1 cellular context compared by ENCODE assay signal in the genomic region with DNA sequence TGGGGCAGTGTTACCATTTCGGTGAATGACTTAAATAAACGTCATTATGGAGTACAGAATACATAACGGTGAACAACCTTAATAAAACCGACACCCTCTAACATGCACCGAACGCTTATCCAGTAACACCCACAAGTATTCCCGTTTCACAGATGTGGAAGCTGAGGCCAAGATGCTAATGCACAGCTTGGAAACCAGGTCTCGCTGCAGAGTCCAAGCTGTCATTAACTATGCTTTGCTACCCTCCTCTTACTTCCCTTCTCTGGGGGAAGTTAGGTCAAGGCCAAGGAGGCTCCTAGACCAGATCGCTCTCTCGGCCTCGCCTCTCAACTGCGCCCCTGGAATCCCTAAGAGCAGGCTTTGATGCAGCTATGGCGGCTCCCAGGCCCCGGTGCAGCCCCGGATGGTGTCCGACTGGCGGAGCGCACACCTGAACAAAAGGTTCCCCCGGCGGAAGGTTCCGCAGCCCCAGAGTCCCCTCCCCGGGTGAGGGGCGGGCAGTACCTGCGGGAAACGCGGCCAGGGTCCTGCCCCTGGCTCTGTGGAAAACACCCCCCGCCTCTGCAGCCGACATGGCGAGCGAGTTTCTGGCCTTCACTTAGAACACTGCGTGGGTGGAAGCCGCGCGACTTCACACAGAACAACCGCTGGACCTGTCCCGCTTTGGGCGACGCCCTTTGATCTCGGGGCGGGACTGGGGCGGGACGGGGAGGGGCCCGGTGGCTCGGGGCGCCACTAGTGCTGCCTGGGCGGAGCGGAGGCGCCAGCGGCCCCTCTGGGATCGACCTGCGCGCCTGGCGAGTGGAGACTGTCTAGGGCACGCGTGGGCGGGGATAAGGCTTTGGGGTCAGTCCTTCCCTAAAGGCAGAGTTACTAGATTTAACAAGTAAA.
TF ChIP-seq lines count a peak whose summit lies in the region.

A gene with protein sequence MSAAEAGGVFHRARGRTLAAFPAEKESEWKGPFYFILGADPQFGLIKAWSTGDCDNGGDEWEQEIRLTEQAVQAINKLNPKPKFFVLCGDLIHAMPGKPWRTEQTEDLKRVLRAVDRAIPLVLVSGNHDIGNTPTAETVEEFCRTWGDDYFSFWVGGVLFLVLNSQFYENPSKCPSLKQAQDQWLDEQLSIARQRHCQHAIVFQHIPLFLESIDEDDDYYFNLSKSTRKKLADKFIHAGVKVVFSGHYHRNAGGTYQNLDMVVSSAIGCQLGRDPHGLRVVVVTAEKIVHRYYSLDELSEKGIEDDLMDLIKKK (minus strand): TSS at position 685 of the 891 bp plus-strand sequence. CDS start 111 bp downstream, at position 574.

TF ChIP-seq in K562, 482 proteins besides CTCF, POLR2A, EP300 and RAD21 (continued from another document and continues in another):
- TF ChIP-seq, protein P1, sequence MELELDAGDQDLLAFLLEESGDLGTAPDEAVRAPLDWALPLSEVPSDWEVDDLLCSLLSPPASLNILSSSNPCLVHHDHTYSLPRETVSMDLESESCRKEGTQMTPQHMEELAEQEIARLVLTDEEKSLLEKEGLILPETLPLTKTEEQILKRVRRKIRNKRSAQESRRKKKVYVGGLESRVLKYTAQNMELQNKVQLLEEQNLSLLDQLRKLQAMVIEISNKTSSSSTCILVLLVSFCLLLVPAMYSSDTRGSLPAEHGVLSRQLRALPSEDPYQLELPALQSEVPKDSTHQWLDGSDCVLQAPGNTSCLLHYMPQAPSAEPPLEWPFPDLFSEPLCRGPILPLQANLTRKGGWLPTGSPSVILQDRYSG (tag; conservative IDR thresholded peaks at IDR 0.05; ENCODE audit: low read depth): no peak
- TF ChIP-seq FOXK1 (CRISPR knock-in tag; IDR thresholded peaks at IDR 0.05; ENCODE audit: borderline replicate concordance) (no peak), ZNF507 (tag; conservative IDR thresholded peaks at IDR 0.05) (no peak), PHF20 (IDR thresholded peaks at IDR 0.05; ENCODE audit: partially characterized antibody) (peak; percentile 96), TBL1XR1 (IDR thresholded peaks at IDR 0.05; ENCODE audit: low read length in 2 of 2) (peak; percentile 39 to 84; a peak in 2 of 4 replicates), ZFX (CRISPR knock-in tag; IDR thresholded peaks at IDR 0.05) (peak; percentile 92), POU5F1 (IDR thresholded peaks at IDR 0.05; ENCODE audit: borderline replicate concordance, low read depth, low read length, partially characterized antibody) (no peak), SRSF3 (IDR thresholded peaks at IDR 0.05; ENCODE audit: insufficient read depth, low read length) (no peak), GTF2A2 (tag; IDR thresholded peaks at IDR 0.05) (peak; percentile 84), SMARCA5 (IDR thresholded peaks at IDR 0.05) (peak; percentile 99), DDX20 (tag; IDR thresholded peaks at IDR 0.05; ENCODE audit: low read depth) (no peak), SMAD3 (CRISPR knock-in tag; conservative IDR thresholded peaks at IDR 0.05) (no peak), OTX1 (CRISPR knock-in tag; IDR thresholded peaks at IDR 0.05) (no peak), KLF6 (CRISPR knock-in tag; IDR thresholded peaks at IDR 0.05; ENCODE audit: borderline replicate concordance) (no peak; the same call in 1 of the 2 replicates)
- TF ChIP-seq, protein P2, sequence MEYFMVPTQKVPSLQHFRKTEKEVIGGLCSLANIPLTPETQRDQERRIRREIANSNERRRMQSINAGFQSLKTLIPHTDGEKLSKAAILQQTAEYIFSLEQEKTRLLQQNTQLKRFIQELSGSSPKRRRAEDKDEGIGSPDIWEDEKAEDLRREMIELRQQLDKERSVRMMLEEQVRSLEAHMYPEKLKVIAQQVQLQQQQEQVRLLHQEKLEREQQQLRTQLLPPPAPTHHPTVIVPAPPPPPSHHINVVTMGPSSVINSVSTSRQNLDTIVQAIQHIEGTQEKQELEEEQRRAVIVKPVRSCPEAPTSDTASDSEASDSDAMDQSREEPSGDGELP (CRISPR knock-in tag; IDR thresholded peaks at IDR 0.05; ENCODE audit: borderline replicate concordance): peak; percentile 80
- TF ChIP-seq, protein P3, sequence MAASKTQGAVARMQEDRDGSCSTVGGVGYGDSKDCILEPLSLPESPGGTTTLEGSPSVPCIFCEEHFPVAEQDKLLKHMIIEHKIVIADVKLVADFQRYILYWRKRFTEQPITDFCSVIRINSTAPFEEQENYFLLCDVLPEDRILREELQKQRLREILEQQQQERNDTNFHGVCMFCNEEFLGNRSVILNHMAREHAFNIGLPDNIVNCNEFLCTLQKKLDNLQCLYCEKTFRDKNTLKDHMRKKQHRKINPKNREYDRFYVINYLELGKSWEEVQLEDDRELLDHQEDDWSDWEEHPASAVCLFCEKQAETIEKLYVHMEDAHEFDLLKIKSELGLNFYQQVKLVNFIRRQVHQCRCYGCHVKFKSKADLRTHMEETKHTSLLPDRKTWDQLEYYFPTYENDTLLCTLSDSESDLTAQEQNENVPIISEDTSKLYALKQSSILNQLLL (CRISPR knock-in tag; IDR thresholded peaks at IDR 0.05; ENCODE audit: borderline replicate concordance): no peak
- TF ChIP-seq, protein P4, sequence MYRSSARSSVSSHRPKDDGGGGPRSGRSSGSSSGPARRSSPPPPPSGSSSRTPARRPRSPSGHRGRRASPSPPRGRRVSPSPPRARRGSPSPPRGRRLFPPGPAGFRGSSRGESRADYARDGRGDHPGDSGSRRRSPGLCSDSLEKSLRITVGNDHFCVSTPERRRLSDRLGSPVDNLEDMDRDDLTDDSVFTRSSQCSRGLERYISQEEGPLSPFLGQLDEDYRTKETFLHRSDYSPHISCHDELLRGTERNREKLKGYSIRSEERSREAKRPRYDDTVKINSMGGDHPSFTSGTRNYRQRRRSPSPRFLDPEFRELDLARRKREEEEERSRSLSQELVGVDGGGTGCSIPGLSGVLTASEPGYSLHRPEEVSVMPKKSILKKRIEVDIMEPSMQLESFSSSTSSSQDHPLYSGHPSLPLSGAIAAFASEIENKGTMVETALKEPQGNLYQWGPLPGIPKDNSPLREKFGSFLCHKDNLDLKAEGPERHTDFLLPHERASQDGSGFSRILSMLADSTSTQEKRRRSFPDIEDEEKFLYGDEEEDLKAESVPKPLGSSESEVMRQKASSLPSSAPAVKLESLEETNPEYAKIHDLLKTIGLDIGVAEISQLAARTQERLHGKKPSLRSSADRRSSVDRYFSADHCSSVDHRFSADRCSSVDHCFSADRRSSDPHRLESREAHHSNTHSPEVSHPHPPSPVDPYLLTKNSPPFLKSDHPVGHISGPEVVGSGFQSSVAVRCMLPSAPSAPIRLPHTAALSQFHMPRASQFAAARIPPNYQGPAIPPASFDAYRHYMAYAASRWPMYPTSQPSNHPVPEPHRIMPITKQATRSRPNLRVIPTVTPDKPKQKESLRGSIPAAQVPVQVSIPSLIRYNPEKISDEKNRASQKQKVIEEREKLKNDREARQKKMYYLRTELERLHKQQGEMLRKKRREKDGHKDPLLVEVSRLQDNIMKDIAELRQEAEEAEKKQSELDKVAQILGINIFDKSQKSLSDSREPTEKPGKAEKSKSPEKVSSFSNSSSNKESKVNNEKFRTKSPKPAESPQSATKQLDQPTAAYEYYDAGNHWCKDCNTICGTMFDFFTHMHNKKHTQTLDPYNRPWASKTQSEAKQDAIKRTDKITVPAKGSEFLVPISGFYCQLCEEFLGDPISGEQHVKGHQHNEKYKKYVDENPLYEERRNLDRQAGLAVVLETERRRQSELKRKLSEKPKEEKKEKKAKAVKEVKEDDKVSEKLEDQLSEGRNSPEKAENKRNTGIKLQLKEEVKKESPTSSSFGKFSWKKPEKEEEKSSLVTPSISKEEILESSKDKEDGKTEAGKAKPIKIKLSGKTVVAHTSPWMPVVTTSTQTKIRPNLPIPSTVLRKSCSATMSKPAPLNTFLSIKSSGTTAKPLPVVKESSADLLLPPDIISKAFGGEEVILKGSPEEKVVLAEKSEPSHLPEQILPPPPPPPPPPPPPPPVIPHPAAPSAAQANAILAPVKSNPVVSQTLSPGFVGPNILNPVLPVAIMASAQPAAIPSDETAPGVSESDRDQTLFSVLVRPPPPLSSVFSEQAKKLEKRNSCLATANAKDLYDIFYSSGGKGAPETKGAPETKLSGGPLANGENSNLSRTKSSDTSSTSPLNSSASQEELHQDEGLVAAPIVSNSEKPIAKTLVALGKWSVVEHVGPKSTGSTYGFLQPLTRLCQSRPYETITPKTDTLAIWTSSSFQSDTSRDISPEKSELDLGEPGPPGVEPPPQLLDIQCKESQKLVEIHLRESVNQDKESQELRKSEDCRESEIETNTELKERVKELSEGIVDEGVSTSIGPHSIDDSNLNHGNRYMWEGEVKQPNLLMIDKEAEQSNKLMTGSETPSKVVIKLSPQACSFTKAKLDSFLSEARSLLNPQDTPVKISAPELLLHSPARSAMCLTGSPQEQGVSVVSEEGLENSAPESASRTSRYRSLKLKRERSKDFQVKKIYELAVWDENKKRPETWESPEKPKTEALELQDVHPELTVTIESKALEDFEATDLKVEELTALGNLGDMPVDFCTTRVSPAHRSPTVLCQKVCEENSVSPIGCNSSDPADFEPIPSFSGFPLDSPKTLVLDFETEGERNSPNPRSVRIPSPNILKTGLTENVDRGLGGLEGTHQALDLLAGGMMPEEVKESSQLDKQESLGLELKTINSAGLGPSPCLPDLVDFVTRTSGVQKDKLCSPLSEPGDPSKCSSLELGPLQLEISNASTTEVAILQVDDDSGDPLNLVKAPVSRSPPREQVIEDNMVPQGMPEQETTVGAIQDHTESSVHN (IDR thresholded peaks at IDR 0.05; ENCODE audit: borderline replicate concordance in 1 of 2, low read depth in 1 of 2): no peak
- TF ChIP-seq, protein P5, sequence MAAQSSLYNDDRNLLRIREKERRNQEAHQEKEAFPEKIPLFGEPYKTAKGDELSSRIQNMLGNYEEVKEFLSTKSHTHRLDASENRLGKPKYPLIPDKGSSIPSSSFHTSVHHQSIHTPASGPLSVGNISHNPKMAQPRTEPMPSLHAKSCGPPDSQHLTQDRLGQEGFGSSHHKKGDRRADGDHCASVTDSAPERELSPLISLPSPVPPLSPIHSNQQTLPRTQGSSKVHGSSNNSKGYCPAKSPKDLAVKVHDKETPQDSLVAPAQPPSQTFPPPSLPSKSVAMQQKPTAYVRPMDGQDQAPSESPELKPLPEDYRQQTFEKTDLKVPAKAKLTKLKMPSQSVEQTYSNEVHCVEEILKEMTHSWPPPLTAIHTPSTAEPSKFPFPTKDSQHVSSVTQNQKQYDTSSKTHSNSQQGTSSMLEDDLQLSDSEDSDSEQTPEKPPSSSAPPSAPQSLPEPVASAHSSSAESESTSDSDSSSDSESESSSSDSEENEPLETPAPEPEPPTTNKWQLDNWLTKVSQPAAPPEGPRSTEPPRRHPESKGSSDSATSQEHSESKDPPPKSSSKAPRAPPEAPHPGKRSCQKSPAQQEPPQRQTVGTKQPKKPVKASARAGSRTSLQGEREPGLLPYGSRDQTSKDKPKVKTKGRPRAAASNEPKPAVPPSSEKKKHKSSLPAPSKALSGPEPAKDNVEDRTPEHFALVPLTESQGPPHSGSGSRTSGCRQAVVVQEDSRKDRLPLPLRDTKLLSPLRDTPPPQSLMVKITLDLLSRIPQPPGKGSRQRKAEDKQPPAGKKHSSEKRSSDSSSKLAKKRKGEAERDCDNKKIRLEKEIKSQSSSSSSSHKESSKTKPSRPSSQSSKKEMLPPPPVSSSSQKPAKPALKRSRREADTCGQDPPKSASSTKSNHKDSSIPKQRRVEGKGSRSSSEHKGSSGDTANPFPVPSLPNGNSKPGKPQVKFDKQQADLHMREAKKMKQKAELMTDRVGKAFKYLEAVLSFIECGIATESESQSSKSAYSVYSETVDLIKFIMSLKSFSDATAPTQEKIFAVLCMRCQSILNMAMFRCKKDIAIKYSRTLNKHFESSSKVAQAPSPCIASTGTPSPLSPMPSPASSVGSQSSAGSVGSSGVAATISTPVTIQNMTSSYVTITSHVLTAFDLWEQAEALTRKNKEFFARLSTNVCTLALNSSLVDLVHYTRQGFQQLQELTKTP (IDR thresholded peaks at IDR 0.05; ENCODE audit: low read depth in 1 of 2, partially characterized antibody in 2 of 2): peak; percentile 27 to 56
- TF ChIP-seq, protein P6, sequence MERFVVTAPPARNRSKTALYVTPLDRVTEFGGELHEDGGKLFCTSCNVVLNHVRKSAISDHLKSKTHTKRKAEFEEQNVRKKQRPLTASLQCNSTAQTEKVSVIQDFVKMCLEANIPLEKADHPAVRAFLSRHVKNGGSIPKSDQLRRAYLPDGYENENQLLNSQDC (CRISPR knock-in tag; IDR thresholded peaks at IDR 0.05): no peak
- TF ChIP-seq, protein P7, sequence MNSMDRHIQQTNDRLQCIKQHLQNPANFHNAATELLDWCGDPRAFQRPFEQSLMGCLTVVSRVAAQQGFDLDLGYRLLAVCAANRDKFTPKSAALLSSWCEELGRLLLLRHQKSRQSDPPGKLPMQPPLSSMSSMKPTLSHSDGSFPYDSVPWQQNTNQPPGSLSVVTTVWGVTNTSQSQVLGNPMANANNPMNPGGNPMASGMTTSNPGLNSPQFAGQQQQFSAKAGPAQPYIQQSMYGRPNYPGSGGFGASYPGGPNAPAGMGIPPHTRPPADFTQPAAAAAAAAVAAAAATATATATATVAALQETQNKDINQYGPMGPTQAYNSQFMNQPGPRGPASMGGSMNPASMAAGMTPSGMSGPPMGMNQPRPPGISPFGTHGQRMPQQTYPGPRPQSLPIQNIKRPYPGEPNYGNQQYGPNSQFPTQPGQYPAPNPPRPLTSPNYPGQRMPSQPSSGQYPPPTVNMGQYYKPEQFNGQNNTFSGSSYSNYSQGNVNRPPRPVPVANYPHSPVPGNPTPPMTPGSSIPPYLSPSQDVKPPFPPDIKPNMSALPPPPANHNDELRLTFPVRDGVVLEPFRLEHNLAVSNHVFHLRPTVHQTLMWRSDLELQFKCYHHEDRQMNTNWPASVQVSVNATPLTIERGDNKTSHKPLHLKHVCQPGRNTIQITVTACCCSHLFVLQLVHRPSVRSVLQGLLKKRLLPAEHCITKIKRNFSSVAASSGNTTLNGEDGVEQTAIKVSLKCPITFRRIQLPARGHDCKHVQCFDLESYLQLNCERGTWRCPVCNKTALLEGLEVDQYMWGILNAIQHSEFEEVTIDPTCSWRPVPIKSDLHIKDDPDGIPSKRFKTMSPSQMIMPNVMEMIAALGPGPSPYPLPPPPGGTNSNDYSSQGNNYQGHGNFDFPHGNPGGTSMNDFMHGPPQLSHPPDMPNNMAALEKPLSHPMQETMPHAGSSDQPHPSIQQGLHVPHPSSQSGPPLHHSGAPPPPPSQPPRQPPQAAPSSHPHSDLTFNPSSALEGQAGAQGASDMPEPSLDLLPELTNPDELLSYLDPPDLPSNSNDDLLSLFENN (IDR thresholded peaks at IDR 0.05; ENCODE audit: low read depth in 2 of 2, low read length in 2 of 2): peak in 1 of 2 experiments; percentile 95; a peak in 2 of 4 replicates
- TF ChIP-seq, protein P8, sequence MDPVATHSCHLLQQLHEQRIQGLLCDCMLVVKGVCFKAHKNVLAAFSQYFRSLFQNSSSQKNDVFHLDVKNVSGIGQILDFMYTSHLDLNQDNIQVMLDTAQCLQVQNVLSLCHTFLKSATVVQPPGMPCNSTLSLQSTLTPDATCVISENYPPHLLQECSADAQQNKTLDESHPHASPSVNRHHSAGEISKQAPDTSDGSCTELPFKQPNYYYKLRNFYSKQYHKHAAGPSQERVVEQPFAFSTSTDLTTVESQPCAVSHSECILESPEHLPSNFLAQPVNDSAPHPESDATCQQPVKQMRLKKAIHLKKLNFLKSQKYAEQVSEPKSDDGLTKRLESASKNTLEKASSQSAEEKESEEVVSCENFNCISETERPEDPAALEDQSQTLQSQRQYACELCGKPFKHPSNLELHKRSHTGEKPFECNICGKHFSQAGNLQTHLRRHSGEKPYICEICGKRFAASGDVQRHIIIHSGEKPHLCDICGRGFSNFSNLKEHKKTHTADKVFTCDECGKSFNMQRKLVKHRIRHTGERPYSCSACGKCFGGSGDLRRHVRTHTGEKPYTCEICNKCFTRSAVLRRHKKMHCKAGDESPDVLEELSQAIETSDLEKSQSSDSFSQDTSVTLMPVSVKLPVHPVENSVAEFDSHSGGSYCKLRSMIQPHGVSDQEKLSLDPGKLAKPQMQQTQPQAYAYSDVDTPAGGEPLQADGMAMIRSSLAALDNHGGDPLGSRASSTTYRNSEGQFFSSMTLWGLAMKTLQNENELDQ (CRISPR knock-in tag; IDR thresholded peaks at IDR 0.05; ENCODE audit: borderline replicate concordance): no peak
